In genomic region chr21:14382486-14382834, GRCh38 we compare ENCODE assay signal across 8 cellular contexts. TPM values are rescaled to one million over a fixed set of nuclear protein-coding genes. Genes with fewer than 3 reads are reported as not detected.
DNase-seq lines count a peak whose midpoint lies in the region; ATAC-seq and TF ChIP-seq lines count a peak whose summit lies in the region.

No MANE protein-coding gene starts in this region.

- TF ChIP-seq EP300 in ovary (IDR thresholded peaks at IDR 0.05): no peak

- no peak for TF ChIP-seq POLR2A in esophagus squamous epithelium (IDR thresholded peaks at IDR 0.05)
- TF ChIP-seq POLR2A in ovary (IDR thresholded peaks at IDR 0.05): no peak

- ATAC-seq in DND-41 (ENCODE audit: insufficient read depth, low read depth) (peak; percentile 18), HG02884 (IDR thresholded peaks at IDR 0.05; ENCODE audit: unreplicated experiment) (peak; percentile 1), SK-N-SH treated with all-trans-retinoic acid at 6 μM for 48 hours (peak; percentile 10), HG02610 (IDR thresholded peaks at IDR 0.05; ENCODE audit: unreplicated experiment) (no peak)

- 0% methylated on average over 6 to 9 of the region's 9 CpGs for WGBS in esophagus squamous epithelium, 2 donors
- 0 to 1% (median 1%) methylated on average over 8 to 9 of the region's 9 CpGs for WGBS in ovary, 3 donors

- H3K9ac ChIP-seq in DND-41 (ENCODE audit: low read depth, low read length): peak overlapping the region; percentile 70

- H2AFZ ChIP-seq in DND-41 (ENCODE audit: low read depth, low read length): peak overlapping the region; percentile 81

- H3K9me3 ChIP-seq in DND-41 (ENCODE audit: insufficient read depth, low read length, severe bottlenecking) (no peaks in the 10 kb centered on the region), esophagus squamous epithelium (no peaks in the 10 kb centered on the region), ovary (no peaks in the 10 kb centered on the region)

- H3K27ac ChIP-seq in DND-41 (ENCODE audit: low read length): peak overlapping the region; percentile 79
- peak overlapping the region; percentile 91 to 97 (median 92) for H3K27ac ChIP-seq in esophagus squamous epithelium
- H3K27ac ChIP-seq in ovary: peak overlapping the region; percentile 47 to 73

- intact Hi-C loops in esophagus squamous epithelium (cut with DNase I): no loop called here
- intact Hi-C loops in ovary (cut with DNase I): no loop called here

- H3K4me1 ChIP-seq in DND-41 (ENCODE audit: insufficient read depth, low read length): peaks cover 42% of the 10 kb centered on the region
- H3K4me1 ChIP-seq in esophagus squamous epithelium: peaks cover 0 to 42% (median 16%) of the 10 kb centered on the region in 3 donors
- H3K4me1 ChIP-seq in ovary (ENCODE audit: insufficient read depth): peaks cover 2% of the 10 kb centered on the region

- H3K79me2 ChIP-seq in DND-41 (ENCODE audit: insufficient read depth, low read length): peaks cover 55% of the 10 kb centered on the region

- peaks cover 16% of the 10 kb centered on the region; the same call in 1 of the 2 replicates for H4K20me1 ChIP-seq in DND-41 (ENCODE audit: insufficient read depth, low read length)

- TF ChIP-seq CTCF in DND-41 (IDR thresholded peaks at IDR 0.05; ENCODE audit: borderline replicate concordance, extremely low read depth, low read length, poor library complexity, severe bottlenecking): no peak
- TF ChIP-seq CTCF in esophagus squamous epithelium (IDR thresholded peaks at IDR 0.05): no peak
- no peak for TF ChIP-seq CTCF in ovary (IDR thresholded peaks at IDR 0.05)

- H3K27me3 ChIP-seq in DND-41 (ENCODE audit: insufficient read depth, low read length, poor library complexity) (no peaks in the 10 kb centered on the region), esophagus squamous epithelium (no peaks in the 10 kb centered on the region), ovary (no peaks in the 10 kb centered on the region)

- peak; percentile 59 for DNase-seq in DND-41
- DNase-seq in esophagus squamous epithelium (lab: John Stamatoyannopoulos, UW): no peak
- DNase-seq in ovary: no peak
- DNase-seq in NCI-H146 (lab: John Stamatoyannopoulos, UW): no peak
- no peak for DNase-seq in iPS-NIHi11 (ENCODE audit: low spot score)

- H3K4me3 ChIP-seq in DND-41 (ENCODE audit: low read depth in 1 of 2, low read length in 2 of 2) (peak overlapping the region; percentile 40 to 88), esophagus squamous epithelium (peak overlapping the region; percentile 83 to 94 (median 86)), ovary (peak overlapping the region; percentile 88)

- H3K4me2 ChIP-seq in DND-41 (ENCODE audit: insufficient read depth, low read length): peak overlapping the region; percentile 90

- H3K36me3 ChIP-seq in DND-41 (ENCODE audit: insufficient read depth, low read length) (peaks cover 34% of the 10 kb centered on the region), esophagus squamous epithelium (peaks cover 0 to 15% (median 7%) of the 10 kb centered on the region in 3 donors), ovary (no peaks in the 10 kb centered on the region)

TF ChIP-seq in SK-N-SH treated with all-trans-retinoic acid at 6 μM for 48 hours, 23 proteins besides CTCF, POLR2A, EP300 and RAD21:
- no peak for TF ChIP-seq TOX (CRISPR knock-in tag; IDR thresholded peaks at IDR 0.05; ENCODE audit: borderline replicate concordance)
- no peak for TF ChIP-seq OSR1 (CRISPR knock-in tag; IDR thresholded peaks at IDR 0.05)
- no peak for TF ChIP-seq ESRRG (CRISPR knock-in tag; IDR thresholded peaks at IDR 0.05)
- TF ChIP-seq ZNF70 (CRISPR knock-in tag; IDR thresholded peaks at IDR 0.05): no peak
- TF ChIP-seq ARNTL (CRISPR knock-in tag; IDR thresholded peaks at IDR 0.05; ENCODE audit: borderline replicate concordance, low read depth): no peak
- TF ChIP-seq ZFP3 (CRISPR knock-in tag; IDR thresholded peaks at IDR 0.05): no peak
- no peak for TF ChIP-seq GLIS3 (CRISPR knock-in tag; IDR thresholded peaks at IDR 0.05)
- no peak for TF ChIP-seq ZFP30 (CRISPR knock-in tag; IDR thresholded peaks at IDR 0.05)
- TF ChIP-seq RARB (CRISPR knock-in tag; IDR thresholded peaks at IDR 0.05): no peak
- TF ChIP-seq PATZ1 (CRISPR knock-in tag; IDR thresholded peaks at IDR 0.05; ENCODE audit: borderline replicate concordance): no peak
- no peak for TF ChIP-seq ZNF8 (CRISPR knock-in tag; IDR thresholded peaks at IDR 0.05)

RNA-seq across cellular contexts. Expression of gene HSPA13, which starts 0.5 kb away (rescaled TPM):
- 10 to 100 TPM in 2 of 4 donors, 1 to 10 TPM in 2; 4.4 to 11.3 (median 9.5) TPM for total RNA-seq in esophagus squamous epithelium
- 10 to 100 TPM; 17.3 to 39.1 (median 27.7) TPM for total RNA-seq in ovary
- 10 to 100 TPM; 12.9 to 14.3 TPM for polyA plus RNA-seq in ovary
